1 cellular context compared by ENCODE assay signal in genomic region chr11:33912405-33913361, GRCh38.
A peak's percentile ranks its signal among the peaks of the same experiment; 100 is the strongest.
TF ChIP-seq lines count a peak whose summit lies in the region.

No MANE protein-coding gene starts in this region.

TF ChIP-seq in K562, 482 proteins besides CTCF, POLR2A, EP300 and RAD21 (continued from another document and continues in another):
- TF ChIP-seq CXXC5 (CRISPR knock-in tag; IDR thresholded peaks at IDR 0.05) (peak; percentile 50; the same call in 1 of the 2 replicates), ZBTB40 (IDR thresholded peaks at IDR 0.05) (no peak; the same call in 1 of the 2 replicates), ZBTB40 (CRISPR knock-in tag; IDR thresholded peaks at IDR 0.05) (no peak), E4F1 (CRISPR knock-in tag; IDR thresholded peaks at IDR 0.05; ENCODE audit: borderline replicate concordance) (no peak), ZNF764 (CRISPR knock-in tag; IDR thresholded peaks at IDR 0.05; ENCODE audit: low read depth) (no peak), ZBED1 (IDR thresholded peaks at IDR 0.05) (no peak), SIN3B (IDR thresholded peaks at IDR 0.05; ENCODE audit: low read depth) (no peak), ZNF23 (CRISPR knock-in tag; IDR thresholded peaks at IDR 0.05) (no peak), ARNT (IDR thresholded peaks at IDR 0.05) (peak in 1 of 2 experiments; percentile 56; a peak in 1 of 4 replicates), RBM25 (IDR thresholded peaks at IDR 0.05; ENCODE audit: low read depth, low read length, severe bottlenecking) (peak; percentile 90), CTCFL (IDR thresholded peaks at IDR 0.05; ENCODE audit: borderline replicate concordance, insufficient read depth, low read depth, low read length, poor library complexity, severe bottlenecking) (no peak), NR4A1 (CRISPR knock-in tag; IDR thresholded peaks at IDR 0.05) (no peak), NR4A1 (tag; IDR thresholded peaks at IDR 0.05) (peak; percentile 86), RERE (CRISPR knock-in tag; IDR thresholded peaks at IDR 0.05; ENCODE audit: borderline replicate concordance) (no peak), ZNF184 (CRISPR knock-in tag; IDR thresholded peaks at IDR 0.05) (no peak), POLR2AphosphoS2 (IDR thresholded peaks at IDR 0.05; ENCODE audit: low read length) (no peak), MEF2A (IDR thresholded peaks at IDR 0.05; ENCODE audit: control insufficient read depth, low read depth, low read length) (no peak), USF2 (CRISPR knock-in tag; IDR thresholded peaks at IDR 0.05) (no peak), NR1H2 (CRISPR knock-in tag; IDR thresholded peaks at IDR 0.05) (no peak), CCAR2 (IDR thresholded peaks at IDR 0.05; ENCODE audit: low read depth, low read length) (no peak), GATA2 (CRISPR knock-in tag; IDR thresholded peaks at IDR 0.05) (no peak), HINFP (tag; conservative IDR thresholded peaks at IDR 0.05; ENCODE audit: low read depth) (peak; percentile 51; the same call in 1 of the 2 replicates), ZNF589 (CRISPR knock-in tag; IDR thresholded peaks at IDR 0.05; ENCODE audit: low read depth) (peak; percentile 66; the same call in 1 of the 2 replicates), FOS (IDR thresholded peaks at IDR 0.05; ENCODE audit: extremely low read depth, insufficient read length) (peak; percentile 69), ELK3 (CRISPR knock-in tag; IDR thresholded peaks at IDR 0.05) (no peak), MTA2 (IDR thresholded peaks at IDR 0.05; ENCODE audit: low read depth) (peak; percentile 19; the same call in 1 of the 2 replicates), MYNN (IDR thresholded peaks at IDR 0.05) (no peak), MYNN (CRISPR knock-in tag; IDR thresholded peaks at IDR 0.05) (no peak), ZC3H11A (IDR thresholded peaks at IDR 0.05; ENCODE audit: low read depth, low read length) (no peak), MLLT1 (IDR thresholded peaks at IDR 0.05) (no peak), FOXK1 (CRISPR knock-in tag; IDR thresholded peaks at IDR 0.05; ENCODE audit: borderline replicate concordance) (peak; percentile 92), PTTG1 (tag; IDR thresholded peaks at IDR 0.05; ENCODE audit: low read depth) (no peak), ZKSCAN1 (IDR thresholded peaks at IDR 0.05; ENCODE audit: low read depth, low read length) (no peak), BRF1 (IDR thresholded peaks at IDR 0.05; ENCODE audit: borderline replicate concordance, extremely low read depth, insufficient read length) (no peak), ARID2 (IDR thresholded peaks at IDR 0.05) (no peak; the same call in 1 of the 2 replicates), CC2D1A (IDR thresholded peaks at IDR 0.05) (no peak)
